Comparison of ENCODE assay signal across 1 cellular context in genomic region chr17:50661795-50662391, GRCh38.
TF ChIP-seq lines count a peak whose summit lies in the region.

No MANE protein-coding gene starts in this region.

TF ChIP-seq in K562, 482 proteins besides CTCF, POLR2A, EP300 and RAD21 (continued from another document and continues in another):
- TF ChIP-seq FOXK2 (conservative IDR thresholded peaks at IDR 0.05 in 1 of 2, IDR thresholded peaks at IDR 0.05 in 1 of 2; ENCODE audit: low read depth in 2 of 2) (peak; percentile 90), TBL1XR1 (IDR thresholded peaks at IDR 0.05; ENCODE audit: low read length in 2 of 2) (peak in 1 of 2 experiments; percentile 26; a peak in 1 of 4 replicates), GABPA (tag; conservative IDR thresholded peaks at IDR 0.05; ENCODE audit: low read depth) (peak; percentile 65), YBX1 (IDR thresholded peaks at IDR 0.05) (no peak), ATF6 (CRISPR knock-in tag; IDR thresholded peaks at IDR 0.05) (no peak), CBX1 (IDR thresholded peaks at IDR 0.05; ENCODE audit: low read depth) (no peak), PHB2 (IDR thresholded peaks at IDR 0.05; ENCODE audit: low read depth) (no peak), ZBTB2 (IDR thresholded peaks at IDR 0.05) (peak; percentile 88; the same call in 1 of the 2 replicates), GABPB1 (CRISPR knock-in tag; IDR thresholded peaks at IDR 0.05) (no peak), RBM17 (IDR thresholded peaks at IDR 0.05; ENCODE audit: borderline replicate concordance, low read depth, low read length) (no peak), ILK (tag; IDR thresholded peaks at IDR 0.05; ENCODE audit: borderline replicate concordance, low read depth) (no peak), SIRT6 (IDR thresholded peaks at IDR 0.05; ENCODE audit: low read depth, low read length) (no peak), IRF2 (CRISPR knock-in tag; IDR thresholded peaks at IDR 0.05) (no peak), PKNOX1 (IDR thresholded peaks at IDR 0.05) (peak; percentile 96), ZNF23 (CRISPR knock-in tag; IDR thresholded peaks at IDR 0.05) (no peak), ZC3H4 (CRISPR knock-in tag; IDR thresholded peaks at IDR 0.05; ENCODE audit: borderline replicate concordance) (no peak), SRF (CRISPR knock-in tag; IDR thresholded peaks at IDR 0.05) (peak in 1 of 2 experiments; percentile 9; a peak in 1 of 4 replicates), NKRF (IDR thresholded peaks at IDR 0.05; ENCODE audit: borderline replicate concordance) (no peak), ZNF407 (IDR thresholded peaks at IDR 0.05; ENCODE audit: low read depth) (no peak), BRD9 (IDR thresholded peaks at IDR 0.05; ENCODE audit: low read depth, partially characterized antibody) (peak; percentile 94), FOXJ3 (CRISPR knock-in tag; IDR thresholded peaks at IDR 0.05) (no peak), ZSCAN29 (IDR thresholded peaks at IDR 0.05) (no peak), ESRRA (IDR thresholded peaks at IDR 0.05; ENCODE audit: borderline replicate concordance, low read depth) (no peak), ZNF766 (CRISPR knock-in tag; conservative IDR thresholded peaks at IDR 0.05) (0 out of 2 replicates have a peak, but pooled peaks have one; percentile 12), CHD2 (IDR thresholded peaks at IDR 0.05; ENCODE audit: low read depth, low read length) (no peak), ZNF316 (IDR thresholded peaks at IDR 0.05) (peak; percentile 100), FOSL1 (tag; conservative IDR thresholded peaks at IDR 0.05) (peak; percentile 82), TCFL5 (CRISPR knock-in tag; conservative IDR thresholded peaks at IDR 0.05) (no peak), HOXB6 (CRISPR knock-in tag; IDR thresholded peaks at IDR 0.05; ENCODE audit: borderline replicate concordance) (no peak), ZNF174 (CRISPR knock-in tag; IDR thresholded peaks at IDR 0.05) (no peak), GTF2B (IDR thresholded peaks at IDR 0.05; ENCODE audit: extremely low read depth, insufficient read length) (no peak), XRCC3 (IDR thresholded peaks at IDR 0.05) (no peak), NFATC3 (IDR thresholded peaks at IDR 0.05) (no peak), MXD1 (CRISPR knock-in tag; IDR thresholded peaks at IDR 0.05; ENCODE audit: borderline replicate concordance, poor library complexity, severe bottlenecking) (no peak), TSHZ1 (CRISPR knock-in tag; IDR thresholded peaks at IDR 0.05) (no peak), BHLHE40 (IDR thresholded peaks at IDR 0.05; ENCODE audit: low read length) (no peak; the same call in 1 of the 2 replicates)
